In genomic region chr6:89637960-89638319, GRCh38 we compare ENCODE assay signal across 8 cellular contexts. TPM values are rescaled to one million over a fixed set of nuclear protein-coding genes. Genes with fewer than 3 reads are reported as not detected.
DNase-seq lines count a peak whose midpoint lies in the region; ATAC-seq and TF ChIP-seq lines count a peak whose summit lies in the region.

No MANE protein-coding gene starts in this region.

- H3K4me1 Mint-ChIP-seq in T-helper 17 cell = peaks cover 23% of the 10 kb centered on the region
- peaks cover 23% of the 10 kb centered on the region for H3K4me1 Mint-ChIP-seq in stimulated activated effector memory CD8-positive, alpha-beta T cell treated with anti-CD3 and anti-CD28 coated beads, Interleukin-12 subunit alpha, Interleukin-12 subunit beta, amount 100 ng/mL, for 72 hours

- TF ChIP-seq CTCF in heart left ventricle (IDR thresholded peaks at IDR 0.05) (no peak), right atrium auricular region (IDR thresholded peaks at IDR 0.05) (no peak)

- H3K4me1 ChIP-seq in heart left ventricle = peaks cover 0 to 21% (median 12%) of the 10 kb centered on the region in 12 donors
- peaks cover 0 to 16% of the 10 kb centered on the region in 2 donors for H3K4me1 ChIP-seq in right atrium auricular region

- peak overlapping the region; percentile 98 for H3K4me3 Mint-ChIP-seq in T-helper 17 cell
- H3K4me3 Mint-ChIP-seq in stimulated activated effector memory CD8-positive, alpha-beta T cell treated with anti-CD3 and anti-CD28 coated beads, Interleukin-12 subunit alpha, Interleukin-12 subunit beta, amount 100 ng/mL, for 72 hours = peak overlapping the region; percentile 96

- 18 to 22% (median 20%) methylated on average over 7 of the region's 7 CpGs for WGBS in heart left ventricle, 4 donors

- intact Hi-C loops in heart left ventricle (cut with DNase I) (no loop called here), Right ventricle myocardium superior (cut with DNase I) (no loop called here)

- DNase-seq in heart left ventricle = no peak
- DNase-seq in Right ventricle myocardium superior = no peak
- no peak for DNase-seq in T-helper 17 cell
- no peak for DNase-seq in right atrium auricular region (ENCODE audit: low spot score)
- peak in 1 of 2 donors; percentile 5 for DNase-seq in stimulated activated effector memory CD8-positive, alpha-beta T cell treated with anti-CD3 and anti-CD28 coated beads, Interleukin-12 subunit alpha, Interleukin-12 subunit beta, amount 100 ng/mL, for 72 hours (ENCODE audit: low spot score in 2 of 2)
- no peak for DNase-seq in kidney glomerular epithelial cell (lab: John Stamatoyannopoulos, UW)
- no peak for DNase-seq in SKM-1 treated with dmso at 0.1 percent for 144 hours (lab: John Stamatoyannopoulos, UW; ENCODE audit: unreplicated experiment)
- DNase-seq in AML-193 (lab: John Stamatoyannopoulos, UW) = no peak

- H3K27me3 Mint-ChIP-seq in T-helper 17 cell = no peaks in the 10 kb centered on the region

- H3K36me3 ChIP-seq in heart left ventricle (peaks cover 0 to 44% (median 32%) of the 10 kb centered on the region in 9 donors), right atrium auricular region (peaks cover under 1% of the 10 kb centered on the region)

- H3K4me3 ChIP-seq in heart left ventricle = peak overlapping the region; percentile 64 to 87 (median 74)
- peak overlapping the region; percentile 70 to 74 for H3K4me3 ChIP-seq in right atrium auricular region

- peaks cover 8% of the 10 kb centered on the region for H3K36me3 Mint-ChIP-seq in T-helper 17 cell (ENCODE audit: low read depth)
- peaks cover 53% of the 10 kb centered on the region for H3K36me3 Mint-ChIP-seq in stimulated activated effector memory CD8-positive, alpha-beta T cell treated with anti-CD3 and anti-CD28 coated beads, Interleukin-12 subunit alpha, Interleukin-12 subunit beta, amount 100 ng/mL, for 72 hours

- TF ChIP-seq POLR2A in heart left ventricle (IDR thresholded peaks at IDR 0.05) = no peak

- H3K27ac Mint-ChIP-seq in T-helper 17 cell = peak overlapping the region; percentile 100
- peak overlapping the region; percentile 99 for H3K27ac Mint-ChIP-seq in stimulated activated effector memory CD8-positive, alpha-beta T cell treated with anti-CD3 and anti-CD28 coated beads, Interleukin-12 subunit alpha, Interleukin-12 subunit beta, amount 100 ng/mL, for 72 hours

- H3K27me3 ChIP-seq in heart left ventricle = no peaks in the 10 kb centered on the region
- no peaks in the 10 kb centered on the region for H3K27me3 ChIP-seq in right atrium auricular region

- H3K9me3 ChIP-seq in heart left ventricle (no peaks in the 10 kb centered on the region), T-helper 17 cell (ENCODE audit: control insufficient read depth, low read length, poor library complexity, severe bottlenecking) (no peaks in the 10 kb centered on the region), right atrium auricular region (no peaks in the 10 kb centered on the region)

- H3K9me3 Mint-ChIP-seq in stimulated activated effector memory CD8-positive, alpha-beta T cell treated with anti-CD3 and anti-CD28 coated beads, Interleukin-12 subunit alpha, Interleukin-12 subunit beta, amount 100 ng/mL, for 72 hours = no peaks in the 10 kb centered on the region

- H3K27ac ChIP-seq in heart left ventricle = peak overlapping the region; percentile 55 to 98 (median 93)
- peak overlapping the region; percentile 91 to 95 for H3K27ac ChIP-seq in right atrium auricular region

- no peak for ATAC-seq in heart left ventricle
- ATAC-seq in Right ventricle myocardium superior (ENCODE audit: poor library complexity) = no peak
- peak; percentile 2 for ATAC-seq in T-helper 17 cell
- ATAC-seq in stimulated activated effector memory CD8-positive, alpha-beta T cell treated with anti-CD3 and anti-CD28 coated beads, Interleukin-12 subunit alpha, Interleukin-12 subunit beta, amount 100 ng/mL, for 72 hours = no peak

RNA-seq across cellular contexts. Expression of gene LYRM2, which starts 0.6 kb away (rescaled TPM):
- total RNA-seq in heart left ventricle = 10 to 100 TPM; 15.2 to 50.0 (median 44.3) TPM
- polyA plus RNA-seq in heart left ventricle = 10 to 100 TPM; 16.9 to 35.7 TPM
- total RNA-seq in Right ventricle myocardium superior = 33.0 TPM
- 10 to 100 TPM; 21.5 to 24.6 TPM for total RNA-seq in T-helper 17 cell
- total RNA-seq in right atrium auricular region = 10 to 100 TPM; 18.9 to 34.7 TPM
